In genomic region chr4:38873290-38873949, GRCh38 we compare ENCODE assay signal across 1 cellular context.
TF ChIP-seq lines count a peak whose summit lies in the region.

No MANE protein-coding gene starts in this region.

TF ChIP-seq in GM12878, 131 proteins besides CTCF, POLR2A, EP300 and RAD21:
- TF ChIP-seq PAX8 (IDR thresholded peaks at IDR 0.05) (no peak), DPF2 (IDR thresholded peaks at IDR 0.05) (no peak), ZNF687 (IDR thresholded peaks at IDR 0.05) (no peak), SREBF1 (IDR thresholded peaks at IDR 0.05; ENCODE audit: low read length) (no peak), SKIL (IDR thresholded peaks at IDR 0.05; ENCODE audit: low read depth, poor library complexity, severe bottlenecking) (no peak), HSF1 (IDR thresholded peaks at IDR 0.05; ENCODE audit: low read depth, low read length) (no peak)
